Comparison of ENCODE assay signal across 16 cellular contexts in the genomic region with DNA sequence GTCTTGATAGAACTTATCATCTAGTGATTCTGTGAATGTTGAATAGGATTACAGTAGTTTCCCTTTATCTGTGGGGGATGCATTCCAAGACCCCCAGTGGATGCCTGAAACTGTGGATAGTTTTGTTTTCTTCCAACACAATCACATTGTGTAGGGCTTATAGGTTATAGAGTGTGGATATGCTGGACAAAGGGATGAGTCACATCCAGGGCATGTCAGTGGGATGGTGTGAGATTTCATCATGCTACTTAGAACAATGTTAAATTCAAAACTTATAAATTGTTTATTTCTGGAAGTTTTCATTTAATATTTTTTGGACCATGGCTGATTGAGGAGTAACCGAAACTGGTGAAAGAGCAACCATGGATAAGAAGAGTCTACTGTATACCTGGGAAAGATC.
A peak's percentile ranks its signal among the peaks of the same experiment; 100 is the strongest.
DNase-seq lines count a peak whose midpoint lies in the region; ATAC-seq and TF ChIP-seq lines count a peak whose summit lies in the region.
"Had no signal": no experiment of that assay in that cellular context is flagged by ENCODE, and none has a peak within 500 bp of the region (broad histone marks: within the 10 kb centered on the region; RNA-seq: fewer than 3 reads in every experiment).

No MANE protein-coding gene starts in this region.

- H2AK5ac ChIP-seq in mesendoderm (ENCODE audit: low read length): no peak overlapping the region

- H3K27ac Mint-ChIP-seq in endodermal cell: no peak overlapping the region
- H3K27ac Mint-ChIP-seq: naive thymus-derived CD8-positive, alpha-beta T cell had no signal

- no peak overlapping the region for H3K18ac ChIP-seq in mesendoderm (ENCODE audit: low read length)

- H4K8ac ChIP-seq in mesendoderm (ENCODE audit: low read depth, low read length): peak overlapping the region; percentile 76

- WGBS in mesendoderm (ENCODE audit: extremely low coverage, insufficient coverage, low lambda C conversion rate): no CpG with 5 or more reads among the region's 1 CpG
- 100% methylated on average over 1 of the region's 1 CpG; no CpG with 5 or more reads in 1 of the 2 experiments for WGBS in endodermal cell (ENCODE audit: insufficient coverage in 1 of 2, insufficient read length in 1 of 2), 2 experiments

- H4K5ac ChIP-seq in mesendoderm (ENCODE audit: low read length): no peak overlapping the region

- H3K9ac ChIP-seq in mesendoderm (ENCODE audit: low read length) (no peak overlapping the region), endodermal cell (ENCODE audit: extremely low read depth, low read length, poor library complexity, severe bottlenecking) (no peak overlapping the region)

- H3K79me2 ChIP-seq in mesendoderm (ENCODE audit: control insufficient read depth, insufficient read depth, low read length): no peaks in the 10 kb centered on the region

- H3K27me3 ChIP-seq in SJSA1 (replicated peaks) (no peaks in the 10 kb centered on the region), mesendoderm (ENCODE audit: insufficient read depth, low read length, poor library complexity) (no peaks in the 10 kb centered on the region), endodermal cell (ENCODE audit: control insufficient read depth, insufficient read depth, low read length, poor library complexity, severe bottlenecking) (no peaks in the 10 kb centered on the region)
- H3K27me3 ChIP-seq: cardiac muscle cell had no signal

- H3K23ac ChIP-seq in mesendoderm (ENCODE audit: low read length): no peak overlapping the region

- H3K27ac ChIP-seq in SJSA1 (peak overlapping the region; percentile 59), mesendoderm (ENCODE audit: low read depth, low read length) (no peak overlapping the region), endodermal cell (ENCODE audit: low read depth, low read length) (no peak overlapping the region)
- H3K27ac ChIP-seq: cardiac muscle cell, prostate gland, thoracic aorta had no signal

- no peaks in the 10 kb centered on the region for H3K9me3 ChIP-seq in SJSA1 (replicated peaks)
- no peaks in the 10 kb centered on the region for H3K9me3 ChIP-seq in endodermal cell (ENCODE audit: control insufficient read depth, low read length)
- H3K9me3 ChIP-seq: prostate gland, thoracic aorta had no signal

- no peak for TF ChIP-seq CTCF in endodermal cell (conservative IDR thresholded peaks at IDR 0.05)

- H3K36me3 Mint-ChIP-seq in endodermal cell (ENCODE audit: low read depth): no peaks in the 10 kb centered on the region
- H3K36me3 Mint-ChIP-seq: naive thymus-derived CD8-positive, alpha-beta T cell had no signal

- DNase-seq in ELR (ENCODE audit: low read depth) (peak; percentile 2), SJSA1 (ENCODE audit: low read depth in 1 of 2, low spot score in 2 of 2) (peak; percentile 38 to 54), mesendoderm (peak; percentile 30), endodermal cell (no peak), NCI-H146 (lab: John Stamatoyannopoulos, UW) (no peak), ureter (ENCODE audit: low spot score) (no peak)
- DNase-seq: activated CD4-positive, alpha-beta T cell treated with anti-CD3 and anti-CD28 coated beads, Interleukin-2, amount 50 U/mL, for 48 hours; C1 segment of cervical spinal cord; naive thymus-derived CD8-positive, alpha-beta T cell; NCI-H1092; NCI-H2171 had no signal

- no peak overlapping the region for H3K4ac ChIP-seq in mesendoderm (ENCODE audit: low read depth, low read length)

- peaks cover 1% of the 10 kb centered on the region for H3K4me1 Mint-ChIP-seq in endodermal cell
- H3K4me1 Mint-ChIP-seq: naive thymus-derived CD8-positive, alpha-beta T cell had no signal

- no peak overlapping the region for H2BK120ac ChIP-seq in mesendoderm (ENCODE audit: low read depth, low read length)

- H2BK15ac ChIP-seq in mesendoderm (replicated peaks; ENCODE audit: low read depth): no peak overlapping the region

- H3K36me3 ChIP-seq in SJSA1 (no peaks in the 10 kb centered on the region), mesendoderm (ENCODE audit: control insufficient read depth, insufficient read depth, low read length) (no peaks in the 10 kb centered on the region), endodermal cell (ENCODE audit: control insufficient read depth, insufficient read depth, low read length) (no peaks in the 10 kb centered on the region)
- H3K36me3 ChIP-seq: cardiac muscle cell, prostate gland, thoracic aorta had no signal

- no peaks in the 10 kb centered on the region for H3K9me3 Mint-ChIP-seq in endodermal cell

- peaks cover 24% of the 10 kb centered on the region for H3K4me1 ChIP-seq in SJSA1 (replicated peaks)
- H3K4me1 ChIP-seq in mesendoderm (ENCODE audit: control insufficient read depth, low read depth, low read length): no peaks in the 10 kb centered on the region
- no peaks in the 10 kb centered on the region for H3K4me1 ChIP-seq in endodermal cell (ENCODE audit: control insufficient read depth, insufficient read depth, low read length)
- H3K4me1 ChIP-seq: prostate gland had no signal

- no peak overlapping the region for H2BK5ac ChIP-seq in mesendoderm (ENCODE audit: low read length)

- ATAC-seq in esophagus mucosa (peak; percentile 69), HG03442 (IDR thresholded peaks at IDR 0.05; ENCODE audit: unreplicated experiment) (no peak)
- ATAC-seq: naive thymus-derived CD8-positive, alpha-beta T cell had no signal

- no peak overlapping the region for H3K56ac ChIP-seq in mesendoderm (ENCODE audit: low read length)

- H3K4me2 ChIP-seq in mesendoderm (ENCODE audit: low read length): no peak overlapping the region

- no peaks in the 10 kb centered on the region for H3K79me1 ChIP-seq in mesendoderm (ENCODE audit: low read length)

- H3K4me3 Mint-ChIP-seq in endodermal cell: no peak overlapping the region
- H3K4me3 Mint-ChIP-seq: naive thymus-derived CD8-positive, alpha-beta T cell had no signal

- no peaks in the 10 kb centered on the region for H3K27me3 Mint-ChIP-seq in endodermal cell (ENCODE audit: insufficient read depth)
- H3K27me3 Mint-ChIP-seq: naive thymus-derived CD8-positive, alpha-beta T cell had no signal

- H3K4me3 ChIP-seq in SJSA1: no peak overlapping the region
- H3K4me3 ChIP-seq in mesendoderm (ENCODE audit: low read length): no peak overlapping the region
- H3K4me3 ChIP-seq in endodermal cell (ENCODE audit: low read length): no peak overlapping the region
- H3K4me3 ChIP-seq: cardiac muscle cell, prostate gland, thoracic aorta had no signal

Comparison
In these comparisons a context has a peak if more than half of its experiments do, and no peak if none do; other contexts are left out.
1. DNase-seq: peak in ELR (single experiment), SJSA1 (2 of 2) and mesendoderm (single experiment); none in endodermal cell (single experiment), NCI-H146 (single experiment) and ureter (single experiment).